7 cellular contexts compared by ENCODE assay signal in the genomic region with DNA sequence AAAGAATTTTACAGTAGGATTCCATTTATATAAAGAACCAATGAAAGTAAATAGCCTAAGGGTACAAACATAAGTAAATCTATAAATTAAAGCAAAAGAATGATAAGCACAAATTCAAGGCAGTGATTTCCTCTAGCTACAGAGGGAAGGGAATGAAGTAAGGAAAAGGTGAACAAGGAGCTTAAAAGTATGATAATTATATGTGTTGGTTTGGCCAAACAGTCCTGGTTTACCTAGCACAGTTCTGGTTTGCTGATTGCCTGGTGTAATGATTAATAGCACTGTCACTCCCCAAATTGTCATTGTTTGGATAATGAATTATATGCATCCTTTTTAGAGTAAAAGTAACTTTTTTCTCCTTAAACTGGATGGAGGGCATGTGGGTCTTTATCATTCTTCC.
"Had no signal": no experiment of that assay in that cellular context is flagged by ENCODE, and none has a peak within 500 bp of the region (broad histone marks: within the 10 kb centered on the region; RNA-seq: fewer than 3 reads in every experiment).

No MANE protein-coding gene starts in this region.

- DNase-seq: GDM1, GF-D8 had no signal

- H3K4me3 ChIP-seq: GM12878 had no signal

- ATAC-seq: GM12878 had no signal

- FAIRE-seq: GM12878, GM12891, GM12892, GM18507, GM19239 had no signal
